In genomic region chr15:101237161-101237775, GRCh38 we compare ENCODE assay signal across 21 cellular contexts. TPM values are rescaled to one million over a fixed set of nuclear protein-coding genes. Genes with fewer than 3 reads are reported as not detected.
DNase-seq lines count a peak whose midpoint lies in the region; ATAC-seq and TF ChIP-seq lines count a peak whose summit lies in the region.
"Had no signal": no experiment of that assay in that cellular context is flagged by ENCODE, and none has a peak within 500 bp of the region (broad histone marks: within the 10 kb centered on the region; RNA-seq: fewer than 3 reads in every experiment).

No MANE protein-coding gene starts in this region.

- H3K27ac ChIP-seq in left lung: peak overlapping the region in 1 of 2 donors; percentile 85
- H3K27ac ChIP-seq: BLaER1, breast epithelium, parathyroid adenoma, sigmoid colon had no signal

- H3K27me3 Mint-ChIP-seq in activated CD8-positive, alpha-beta memory T cell treated with anti-CD3 and anti-CD28 coated beads, Interleukin-2, amount 10 ng/mL, durations not matched to agents 7 days and 5 days: no peaks in the 10 kb centered on the region
- no peaks in the 10 kb centered on the region for H3K27me3 Mint-ChIP-seq in natural killer cell treated with Interleukin-12 subunit alpha and Interleukin-12 subunit beta and Interleukin-15 and Interleukin-18, amount 100 ng/mL, for 72 hours
- H3K27me3 Mint-ChIP-seq: activated CD4-positive, alpha-beta T cell treated with anti-CD3 and anti-CD28 coated beads for 36 hours; naive B cell had no signal

- no peak for ATAC-seq in activated CD8-positive, alpha-beta memory T cell treated with anti-CD3 and anti-CD28 coated beads, Interleukin-2, amount 10 ng/mL, durations not matched to agents 7 days and 5 days
- peak; percentile 73 to 81 for ATAC-seq in natural killer cell treated with Interleukin-12 subunit alpha and Interleukin-12 subunit beta and Interleukin-15 and Interleukin-18, amount 100 ng/mL, for 72 hours
- no peak for ATAC-seq in left lung
- ATAC-seq: activated CD4-positive, alpha-beta T cell treated with anti-CD3 and anti-CD28 coated beads for 36 hours had no signal

- intact Hi-C loops in left lung (cut with DNase I): no loop called here

- H3K36me3 Mint-ChIP-seq in activated CD8-positive, alpha-beta memory T cell treated with anti-CD3 and anti-CD28 coated beads, Interleukin-2, amount 10 ng/mL, durations not matched to agents 7 days and 5 days: peaks cover 59% of the 10 kb centered on the region
- H3K36me3 Mint-ChIP-seq in natural killer cell treated with Interleukin-12 subunit alpha and Interleukin-12 subunit beta and Interleukin-15 and Interleukin-18, amount 100 ng/mL, for 72 hours: peaks cover 24% of the 10 kb centered on the region

- peaks cover 31 to 91% of the 10 kb centered on the region in 2 donors for H3K4me1 ChIP-seq in left lung
- H3K4me1 ChIP-seq: parathyroid adenoma had no signal

- H3K27me3 ChIP-seq in left lung: no peaks in the 10 kb centered on the region
- H3K27me3 ChIP-seq: BLaER1, breast epithelium, sigmoid colon had no signal

- peaks cover 0 to 22% of the 10 kb centered on the region in 2 donors for H3K36me3 ChIP-seq in left lung
- H3K36me3 ChIP-seq: breast epithelium had no signal

- no peak overlapping the region for H3K4me3 Mint-ChIP-seq in activated CD8-positive, alpha-beta memory T cell treated with anti-CD3 and anti-CD28 coated beads, Interleukin-2, amount 10 ng/mL, durations not matched to agents 7 days and 5 days
- H3K4me3 Mint-ChIP-seq in natural killer cell treated with Interleukin-12 subunit alpha and Interleukin-12 subunit beta and Interleukin-15 and Interleukin-18, amount 100 ng/mL, for 72 hours: peak overlapping the region; percentile 90
- H3K4me3 Mint-ChIP-seq: activated CD4-positive, alpha-beta T cell treated with anti-CD3 and anti-CD28 coated beads for 36 hours; naive B cell had no signal

- no peaks in the 10 kb centered on the region for H3K9me3 ChIP-seq in left lung
- H3K9me3 ChIP-seq: breast epithelium, sigmoid colon had no signal

- no peaks in the 10 kb centered on the region for H3K9me3 Mint-ChIP-seq in activated CD8-positive, alpha-beta memory T cell treated with anti-CD3 and anti-CD28 coated beads, Interleukin-2, amount 10 ng/mL, durations not matched to agents 7 days and 5 days (ENCODE audit: low read depth)
- H3K9me3 Mint-ChIP-seq in natural killer cell treated with Interleukin-12 subunit alpha and Interleukin-12 subunit beta and Interleukin-15 and Interleukin-18, amount 100 ng/mL, for 72 hours: no peaks in the 10 kb centered on the region
- H3K9me3 Mint-ChIP-seq: naive B cell had no signal

- no peak overlapping the region for H3K4me3 ChIP-seq in left lung
- H3K4me3 ChIP-seq: BLaER1, breast epithelium, sigmoid colon had no signal

- no peak for TF ChIP-seq CTCF in left lung (IDR thresholded peaks at IDR 0.05)

- CTCF ChIA-PET in activated CD8-positive, alpha-beta memory T cell treated with anti-CD3 and anti-CD28 coated beads, Interleukin-2, amount 10 ng/mL, durations not matched to agents 7 days and 5 days (lab: Charles Lee): no interaction called here

- peak overlapping the region; percentile 52 for H3K27ac Mint-ChIP-seq in activated CD8-positive, alpha-beta memory T cell treated with anti-CD3 and anti-CD28 coated beads, Interleukin-2, amount 10 ng/mL, durations not matched to agents 7 days and 5 days
- H3K27ac Mint-ChIP-seq in natural killer cell treated with Interleukin-12 subunit alpha and Interleukin-12 subunit beta and Interleukin-15 and Interleukin-18, amount 100 ng/mL, for 72 hours: peak overlapping the region; percentile 70 to 97
- H3K27ac Mint-ChIP-seq: activated CD4-positive, alpha-beta T cell treated with anti-CD3 and anti-CD28 coated beads for 36 hours; naive B cell had no signal

- H3K4me1 Mint-ChIP-seq in activated CD8-positive, alpha-beta memory T cell treated with anti-CD3 and anti-CD28 coated beads, Interleukin-2, amount 10 ng/mL, durations not matched to agents 7 days and 5 days: peaks cover 75% of the 10 kb centered on the region
- H3K4me1 Mint-ChIP-seq in natural killer cell treated with Interleukin-12 subunit alpha and Interleukin-12 subunit beta and Interleukin-15 and Interleukin-18, amount 100 ng/mL, for 72 hours (ENCODE audit: low read depth in 2 of 2): peaks cover 60 to 79% of the 10 kb centered on the region in 2 donors

- DNase-seq in activated CD8-positive, alpha-beta memory T cell treated with anti-CD3 and anti-CD28 coated beads, Interleukin-2, amount 10 ng/mL, durations not matched to agents 7 days and 5 days: no peak
- no peak for DNase-seq in activated CD8-positive, alpha-beta memory T cell treated with anti-CD3 and anti-CD28 coated beads, Interleukin-2, amount 50 U/mL, for 48 hours
- peak; percentile 92 for DNase-seq in MV-4-11 (lab: John Stamatoyannopoulos, UW)
- DNase-seq in amniotic epithelial cell (ENCODE audit: low read depth): peak; percentile 70
- no peak for DNase-seq in natural killer cell treated with Interleukin-12 subunit alpha and Interleukin-12 subunit beta and Interleukin-15 and Interleukin-18, amount 100 ng/mL, for 72 hours (ENCODE audit: low spot score)
- DNase-seq in NCI-H1092 (lab: John Stamatoyannopoulos, UW): no peak
- no peak for DNase-seq in mucosa of gallbladder (ENCODE audit: low spot score)
- no peak for DNase-seq in left lung
- DNase-seq: activated CD4-positive, alpha-beta T cell treated with anti-CD3 and anti-CD28 coated beads for 36 hours; activated gamma-delta T cell; amniotic stem cell; Calu3; cortex of kidney; mesenchymal stem cell; naive B cell; NCI-H1436 treated with DMSO at 0.1 percent for 48 hours; NCI-H524 treated with DMSO at 0.1 percent for 48 hours; sigmoid colon had no signal

RNA-seq across cellular contexts. Expression of gene CHSY1, which starts 14.6 kb away (rescaled TPM):
- 10 to 100 TPM; 50.5 to 59.4 TPM for total RNA-seq in activated CD8-positive, alpha-beta memory T cell treated with anti-CD3 and anti-CD28 coated beads, Interleukin-2, amount 10 ng/mL, durations not matched to agents 7 days and 5 days
- total RNA-seq in natural killer cell treated with Interleukin-12 subunit alpha and Interleukin-12 subunit beta and Interleukin-15 and Interleukin-18, amount 100 ng/mL, for 72 hours: 10 to 100 TPM; 91.2 to 93.3 TPM
- total RNA-seq in mucosa of gallbladder (18.8 TPM), left lung (10 to 100 TPM; 33.3 to 34.6 TPM)

RNA-seq across cellular contexts. Expression of gene SELENOS, which starts 40.0 kb away (rescaled TPM):
- total RNA-seq in activated CD8-positive, alpha-beta memory T cell treated with anti-CD3 and anti-CD28 coated beads, Interleukin-2, amount 10 ng/mL, durations not matched to agents 7 days and 5 days: 10 to 100 TPM; 33.1 to 49.0 TPM
- 100 to 1,000 TPM in 1 of 2 donors, 10 to 100 TPM in 1; 68.3 to 113 TPM for total RNA-seq in natural killer cell treated with Interleukin-12 subunit alpha and Interleukin-12 subunit beta and Interleukin-15 and Interleukin-18, amount 100 ng/mL, for 72 hours
- total RNA-seq in mucosa of gallbladder: 74.7 TPM
- total RNA-seq in left lung: 10 to 100 TPM; 62.8 to 78.7 TPM

RNA-seq across cellular contexts. Expression of gene SNRPA1, which starts 57.8 kb away (rescaled TPM):
- total RNA-seq in activated CD8-positive, alpha-beta memory T cell treated with anti-CD3 and anti-CD28 coated beads, Interleukin-2, amount 10 ng/mL, durations not matched to agents 7 days and 5 days: 100 to 1,000 TPM; 132 to 151 TPM
- total RNA-seq in natural killer cell treated with Interleukin-12 subunit alpha and Interleukin-12 subunit beta and Interleukin-15 and Interleukin-18, amount 100 ng/mL, for 72 hours: 100 to 1,000 TPM; 114 to 161 TPM
- total RNA-seq in mucosa of gallbladder (33.2 TPM), left lung (10 to 100 TPM; 34.4 to 49.9 TPM)

Comparison
In these comparisons a context has a peak if more than half of its experiments do, and no peak if none do; other contexts are left out.
1. ATAC-seq: peak in natural killer cell treated with Interleukin-12 subunit alpha and Interleukin-12 subunit beta and Interleukin-15 and Interleukin-18, amount 100 ng/mL, for 72 hours (2 of 2); none in activated CD8-positive, alpha-beta memory T cell treated with anti-CD3 and anti-CD28 coated beads, Interleukin-2, amount 10 ng/mL, durations not matched to agents 7 days and 5 days (single experiment) and left lung (single experiment).
2. DNase-seq: peak in MV-4-11 (single experiment) and amniotic epithelial cell (single experiment); none in activated CD8-positive, alpha-beta memory T cell treated with anti-CD3 and anti-CD28 coated beads, Interleukin-2, amount 10 ng/mL, durations not matched to agents 7 days and 5 days (single experiment), activated CD8-positive, alpha-beta memory T cell treated with anti-CD3 and anti-CD28 coated beads, Interleukin-2, amount 50 U/mL, for 48 hours (single experiment), natural killer cell treated with Interleukin-12 subunit alpha and Interleukin-12 subunit beta and Interleukin-15 and Interleukin-18, amount 100 ng/mL, for 72 hours (single experiment), NCI-H1092 (single experiment), mucosa of gallbladder (single experiment) and left lung (0 of 2).